ENCODE assay signal across 7 cellular contexts in the genomic region with DNA sequence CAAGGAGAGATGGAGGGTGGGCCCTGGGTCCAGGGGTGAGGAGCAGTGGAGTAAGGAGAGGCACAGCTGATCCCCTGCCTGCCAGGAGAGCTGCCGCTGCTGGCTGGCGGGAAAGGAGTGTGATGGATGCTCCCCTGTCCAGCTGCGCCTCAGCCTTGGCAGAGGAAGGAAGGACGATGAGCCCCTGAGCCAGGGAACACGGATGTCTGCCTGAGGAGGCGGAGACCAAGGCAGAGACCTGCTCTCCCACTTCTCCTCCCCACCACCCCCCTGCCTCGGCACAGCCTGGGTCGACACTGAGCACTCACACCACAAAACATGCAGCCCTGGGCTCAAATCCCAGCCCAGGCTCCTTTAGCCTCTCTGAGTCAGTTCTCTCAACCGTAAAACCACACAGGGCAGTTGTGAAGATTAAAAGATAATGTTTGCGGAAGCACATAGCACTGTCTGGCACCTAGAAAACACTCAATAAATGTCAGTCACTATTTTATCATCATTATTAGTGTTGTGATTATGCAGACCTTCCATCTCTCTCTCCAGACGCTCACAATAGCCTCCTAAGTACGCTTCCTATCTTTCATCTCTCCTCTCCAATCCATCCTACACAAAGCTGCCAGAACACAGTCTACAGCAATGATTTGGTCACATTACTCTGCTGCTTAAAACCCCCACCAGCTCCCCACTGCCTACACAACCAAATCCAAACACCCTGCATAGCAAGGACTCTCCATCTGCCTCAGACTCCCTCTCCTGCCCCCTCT. TPM values are rescaled to one million over a fixed set of nuclear protein-coding genes. Genes with fewer than 3 reads are reported as not detected.
A peak's percentile ranks its signal among the peaks of the same experiment; 100 is the strongest.
DNase-seq lines count a peak whose midpoint lies in the region; ATAC-seq and TF ChIP-seq lines count a peak whose summit lies in the region.

No MANE protein-coding gene starts in this region.

- DNase-seq in MV-4-11 (lab: John Stamatoyannopoulos, UW) (peak; percentile 83), left kidney (ENCODE audit: low read depth, low spot score) (peak; percentile 79), spleen (no peak)
- no peak for DNase-seq in activated T-helper 2 cell treated with anti-CD3 and anti-CD28 coated beads, Interferon-gamma antibody, Interleukin-2, Interleukin-4, amounts not matched to agents 10 μg/mL and 5 μg/mL and 100 μg/mL, durations not matched to agents 14 hours and 24 hours and 36 hours (ENCODE audit: low spot score)

- H3K4me1 ChIP-seq in ES-I3 (ENCODE audit: insufficient read depth, low read length): peaks cover 57% of the 10 kb centered on the region
- peaks cover 0 to 28% (median 15%) of the 10 kb centered on the region in 6 donors for H3K4me1 ChIP-seq in spleen

- no peak for TF ChIP-seq POLR2A in spleen (IDR thresholded peaks at IDR 0.05)

- no peak overlapping the region for H3K27ac Mint-ChIP-seq in activated T-helper 2 cell treated with anti-CD3 and anti-CD28 coated beads, Interferon-gamma antibody, Interleukin-2, Interleukin-4, amounts not matched to agents 10 μg/mL and 5 μg/mL and 100 μg/mL, durations not matched to agents 14 hours and 24 hours and 36 hours

- WGBS in spleen, 5 donors: 17 to 33% (median 17%) methylated on average over 12 of the region's 12 CpGs

- H3K36me3 Mint-ChIP-seq in activated T-helper 2 cell treated with anti-CD3 and anti-CD28 coated beads, Interferon-gamma antibody, Interleukin-2, Interleukin-4, amounts not matched to agents 10 μg/mL and 5 μg/mL and 100 μg/mL, durations not matched to agents 14 hours and 24 hours and 36 hours (ENCODE audit: low read depth): no peaks in the 10 kb centered on the region

- peak overlapping the region; percentile 41 for H3K4me3 Mint-ChIP-seq in activated T-helper 2 cell treated with anti-CD3 and anti-CD28 coated beads, Interferon-gamma antibody, Interleukin-2, Interleukin-4, amounts not matched to agents 10 μg/mL and 5 μg/mL and 100 μg/mL, durations not matched to agents 14 hours and 24 hours and 36 hours (ENCODE audit: low read depth)

- H3K36me3 ChIP-seq in ES-I3 (ENCODE audit: insufficient read depth, low read length) (no peaks in the 10 kb centered on the region), spleen (no peaks in the 10 kb centered on the region)

- no peaks in the 10 kb centered on the region for H3K9me3 Mint-ChIP-seq in activated T-helper 2 cell treated with anti-CD3 and anti-CD28 coated beads, Interferon-gamma antibody, Interleukin-2, Interleukin-4, amounts not matched to agents 10 μg/mL and 5 μg/mL and 100 μg/mL, durations not matched to agents 14 hours and 24 hours and 36 hours

- no peaks in the 10 kb centered on the region for H3K27me3 ChIP-seq in spleen (replicated peaks in 1 of 7)

- H3K9ac ChIP-seq in ES-I3 (ENCODE audit: low read depth, low read length): peak overlapping the region; percentile 19; the same call in 1 of the 2 replicates

- no peak overlapping the region for H3K27ac ChIP-seq in spleen

- H3K27me3 Mint-ChIP-seq in activated T-helper 2 cell treated with anti-CD3 and anti-CD28 coated beads, Interferon-gamma antibody, Interleukin-2, Interleukin-4, amounts not matched to agents 10 μg/mL and 5 μg/mL and 100 μg/mL, durations not matched to agents 14 hours and 24 hours and 36 hours (ENCODE audit: low read depth): peaks cover 9% of the 10 kb centered on the region

- ATAC-seq in GM21723 (IDR thresholded peaks at IDR 0.05; ENCODE audit: unreplicated experiment) (peak; percentile 58), GM21390 (IDR thresholded peaks at IDR 0.05; ENCODE audit: unreplicated experiment) (no peak)

- intact Hi-C loops in activated T-helper 2 cell treated with anti-CD3 and anti-CD28 coated beads, Interferon-gamma antibody, Interleukin-2, Interleukin-4, amounts not matched to agents 10 μg/mL and 5 μg/mL and 100 μg/mL, durations not matched to agents 14 hours and 24 hours and 36 hours (cut with micrococcal nuclease): no loop called here
- intact Hi-C loops in spleen (cut with DNase I; ENCODE audit: low total_unique reads): no loop called here

- peaks cover 21% of the 10 kb centered on the region for H3K4me1 Mint-ChIP-seq in activated T-helper 2 cell treated with anti-CD3 and anti-CD28 coated beads, Interferon-gamma antibody, Interleukin-2, Interleukin-4, amounts not matched to agents 10 μg/mL and 5 μg/mL and 100 μg/mL, durations not matched to agents 14 hours and 24 hours and 36 hours (ENCODE audit: low read depth)

- no peak overlapping the region for H3K4me3 ChIP-seq in spleen

- no peak for TF ChIP-seq CTCF in spleen (IDR thresholded peaks at IDR 0.05 in 8 of 11, conservative IDR thresholded peaks at IDR 0.05 in 3 of 11)

- H3K9me3 ChIP-seq in ES-I3 (ENCODE audit: control insufficient read depth, insufficient read depth, low read length): no peaks in the 10 kb centered on the region
- H3K9me3 ChIP-seq in spleen: no peaks in the 10 kb centered on the region

RNA-seq across cellular contexts. Expression of a gene that starts 52.2 kb away (rescaled TPM):
- not detected in 2 replicates for total RNA-seq in activated T-helper 2 cell treated with anti-CD3 and anti-CD28 coated beads, Interferon-gamma antibody, Interleukin-2, Interleukin-4, amounts not matched to agents 10 μg/mL and 5 μg/mL and 100 μg/mL, durations not matched to agents 14 hours and 24 hours and 36 hours
- total RNA-seq in spleen: under 1 TPM in 4 of 7 donors, not detected in 3; 0.09 to 0.63 (median 0.41) TPM
- under 1 TPM; 0.41 to 0.51 (median 0.41) TPM for polyA plus RNA-seq in spleen

Comparison
In these comparisons a context has a peak if more than half of its experiments do, and no peak if none do; other contexts are left out.
1. DNase-seq: peak in MV-4-11 (single experiment) and left kidney (single experiment); none in activated T-helper 2 cell treated with anti-CD3 and anti-CD28 coated beads, Interferon-gamma antibody, Interleukin-2, Interleukin-4, amounts not matched to agents 10 μg/mL and 5 μg/mL and 100 μg/mL, durations not matched to agents 14 hours and 24 hours and 36 hours (single experiment) and spleen (single experiment).